Comparison of ENCODE assay signal across 8 cellular contexts in the genomic region with DNA sequence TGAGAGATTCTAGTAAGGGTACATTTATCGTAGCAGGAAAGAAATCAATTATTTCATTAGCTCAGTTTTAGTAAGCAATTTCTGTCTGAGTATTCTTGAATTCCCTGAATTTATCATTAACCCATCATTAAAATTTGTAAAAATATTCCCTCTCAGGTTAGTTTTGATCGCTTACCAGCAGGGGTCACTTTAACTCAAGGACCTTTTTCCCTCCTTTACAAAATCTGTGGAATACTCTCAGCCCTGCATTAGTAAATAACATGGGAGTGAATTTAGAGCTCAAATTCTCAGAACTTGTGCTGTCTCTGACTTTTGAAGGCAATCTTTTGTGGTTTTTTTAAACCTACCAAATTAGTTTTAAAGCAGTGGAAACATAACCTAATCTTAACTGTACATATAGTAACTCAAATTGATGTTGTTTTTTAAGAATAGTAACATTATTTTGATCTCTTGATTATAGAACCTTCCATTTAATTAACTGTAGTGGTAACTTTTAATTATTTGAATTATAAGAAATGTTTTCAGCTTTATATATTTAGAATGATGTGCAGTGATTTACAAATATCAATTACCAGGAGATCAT.
DNase-seq lines count a peak whose midpoint lies in the region; ATAC-seq and TF ChIP-seq lines count a peak whose summit lies in the region.

No MANE protein-coding gene starts in this region.

- H3K27me3 Mint-ChIP-seq in brain: no peaks in the 10 kb centered on the region

- H3K4me3 ChIP-seq in GM06990 (replicated peaks; ENCODE audit: low read depth, low read length): no peak overlapping the region
- no peak overlapping the region for H3K4me3 ChIP-seq in lower lobe of right lung

- no peaks in the 10 kb centered on the region for H3K9me3 Mint-ChIP-seq in brain
- H3K9me3 Mint-ChIP-seq in activated naive CD4-positive, alpha-beta T cell treated with anti-CD3 and anti-CD28 coated beads, Interleukin-2, amount 50 U/mL, for 72 hours: no peaks in the 10 kb centered on the region

- TF ChIP-seq CTCF in GM06990 (IDR thresholded peaks at IDR 0.05; ENCODE audit: insufficient read depth, low read length, poor library complexity, severe bottlenecking): peak; percentile 57
- peak; percentile 80 to 83 for TF ChIP-seq CTCF in brain (conservative IDR thresholded peaks at IDR 0.05)
- TF ChIP-seq CTCF in lower lobe of right lung (IDR thresholded peaks at IDR 0.05): peak; percentile 49

- H3K4me3 Mint-ChIP-seq in brain: no peak overlapping the region

- H3K9me3 ChIP-seq in lower lobe of right lung: no peaks in the 10 kb centered on the region

- intact Hi-C loops in lower lobe of right lung (cut with DNase I): no loop called here

- H3K27ac ChIP-seq in lower lobe of right lung: no peak overlapping the region

- H3K36me3 Mint-ChIP-seq in brain: peaks cover 18% of the 10 kb centered on the region
- peaks cover 0 to 7% of the 10 kb centered on the region in 2 donors for H3K36me3 Mint-ChIP-seq in activated naive CD4-positive, alpha-beta T cell treated with anti-CD3 and anti-CD28 coated beads, Interleukin-2, amount 50 U/mL, for 72 hours

- H3K4me1 Mint-ChIP-seq in brain: peaks cover 4% of the 10 kb centered on the region

- no peak overlapping the region for H3K27ac Mint-ChIP-seq in brain
- H3K27ac Mint-ChIP-seq in activated naive CD4-positive, alpha-beta T cell treated with anti-CD3 and anti-CD28 coated beads, Interleukin-2, amount 50 U/mL, for 72 hours: no peak overlapping the region

- H3K36me3 ChIP-seq in GM06990 (ENCODE audit: control insufficient read depth, insufficient read depth, low read length) (no peaks in the 10 kb centered on the region), lower lobe of right lung (peaks cover 17% of the 10 kb centered on the region)

- ATAC-seq in lower lobe of right lung (no peak), GM21529 (IDR thresholded peaks at IDR 0.05; ENCODE audit: unreplicated experiment) (no peak), HG03521 (IDR thresholded peaks at IDR 0.05; ENCODE audit: unreplicated experiment) (no peak)
- ATAC-seq in activated naive CD4-positive, alpha-beta T cell treated with anti-CD3 and anti-CD28 coated beads, Interleukin-2, amount 50 U/mL, for 72 hours: no peak

- no peaks in the 10 kb centered on the region for H3K4me1 ChIP-seq in lower lobe of right lung

- no peak for DNase-seq in GM06990 (ENCODE audit: extremely low read depth, insufficient read length)
- DNase-seq in NCI-H1105 treated with DMSO at 0.1 percent for 48 hours (lab: John Stamatoyannopoulos, UW): peak; percentile 39
- no peak for DNase-seq in lower lobe of right lung
- DNase-seq in stimulated activated CD4-positive, alpha-beta T cell treated with anti-CD3 and anti-CD28 coated beads, Interleukin-1b, Interleukin-23, amount 100 ng/mL, for 48 hours: no peak
- no peak for DNase-seq in activated naive CD4-positive, alpha-beta T cell treated with anti-CD3 and anti-CD28 coated beads, Interleukin-2, amount 50 U/mL, for 72 hours (ENCODE audit: low spot score in 2 of 2)

- H3K27me3 ChIP-seq in GM06990 (replicated peaks; ENCODE audit: control insufficient read depth, insufficient read depth, low read length) (no peaks in the 10 kb centered on the region), lower lobe of right lung (ENCODE audit: low read depth) (no peaks in the 10 kb centered on the region)
